Comparison of ENCODE assay signal across 9 cellular contexts in the genomic region with DNA sequence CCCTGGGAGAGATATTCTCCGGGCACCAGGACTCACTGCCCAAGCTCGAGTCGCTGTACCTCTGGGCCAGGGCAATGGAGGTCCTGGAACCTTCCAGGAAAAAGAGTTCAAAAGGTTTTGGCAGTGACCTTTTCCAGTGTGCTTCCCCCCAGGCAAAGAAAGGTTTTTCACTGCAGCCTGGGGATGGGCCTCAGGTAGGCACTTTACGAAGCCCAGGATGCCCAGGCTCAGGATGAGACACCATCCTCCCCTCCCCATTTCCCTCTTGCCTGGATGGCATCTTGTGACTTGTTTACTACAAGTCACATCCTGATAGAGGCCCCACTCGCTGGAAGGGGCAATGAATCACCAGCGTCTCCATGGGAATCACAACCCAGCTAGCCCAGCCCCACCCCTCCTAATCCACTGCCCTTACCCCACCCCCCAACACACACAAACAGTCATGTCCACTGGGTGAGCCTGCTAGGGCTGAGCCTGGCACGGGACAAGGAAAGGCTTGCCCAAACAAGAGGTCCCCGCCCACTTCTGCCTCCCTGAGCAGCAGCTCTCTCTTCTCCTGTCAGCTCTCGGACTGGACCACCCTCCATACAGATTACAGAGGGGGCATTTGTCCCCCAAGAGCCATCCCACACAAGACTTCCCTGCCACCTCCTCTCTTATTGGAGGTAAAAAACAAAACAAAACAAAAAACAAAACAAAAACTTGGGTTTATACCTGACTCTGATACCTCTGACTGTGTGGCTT.
DNase-seq lines count a peak whose midpoint lies in the region; ATAC-seq and TF ChIP-seq lines count a peak whose summit lies in the region.
"Had no signal": no experiment of that assay in that cellular context is flagged by ENCODE, and none has a peak within 500 bp of the region (broad histone marks: within the 10 kb centered on the region; RNA-seq: fewer than 3 reads in every experiment).

No MANE protein-coding gene starts in this region.

- peak; percentile 42 for DNase-seq in activated naive CD4-positive, alpha-beta T cell treated with anti-CD3 and anti-CD28 coated beads for 36 hours
- no peak for DNase-seq in activated naive CD4-positive, alpha-beta T cell treated with anti-CD3 and anti-CD28 coated beads, Interleukin-2, amount 50 U/mL, for 72 hours (ENCODE audit: low spot score in 2 of 2)
- DNase-seq in body of pancreas (peak; percentile 43 to 82 (median 61)), kidney tubule cell (ENCODE audit: low spot score) (peak; percentile 99), GM10248 (ENCODE audit: extremely low spot score) (no peak)
- no peak for DNase-seq in CD4-positive, alpha-beta T cell
- DNase-seq: NCI-H1105 had no signal

- H3K27ac Mint-ChIP-seq in activated naive CD4-positive, alpha-beta T cell treated with anti-CD3 and anti-CD28 coated beads for 36 hours: no peak overlapping the region
- H3K27ac Mint-ChIP-seq in activated naive CD4-positive, alpha-beta T cell treated with anti-CD3 and anti-CD28 coated beads, Interleukin-2, amount 50 U/mL, for 72 hours: peak overlapping the region in 1 of 2 donors; percentile 30
- H3K27ac Mint-ChIP-seq in CD4-positive, alpha-beta T cell: no peak overlapping the region

- H3K4me1 ChIP-seq in body of pancreas: peaks cover 29% of the 10 kb centered on the region
- no peaks in the 10 kb centered on the region for H3K4me1 ChIP-seq in urinary bladder (ENCODE audit: insufficient read depth)

- CTCF ChIA-PET in activated naive CD4-positive, alpha-beta T cell treated with anti-CD3 and anti-CD28 coated beads for 36 hours (lab: Charles Lee): no interaction called here
- CTCF ChIA-PET in GM10248 (lab: Yijun Ruan, JAX): interaction anchor here (1.5 to 4.4 kb wide), 3 partner anchors 8 to 44 kb away, joined by 3 to 33 read pairs (median 6); no protein-coding TSS in a partner anchor
- CTCF ChIA-PET in CD4-positive, alpha-beta T cell (lab: Charles Lee): no interaction called here

- POLR2A ChIA-PET in GM10248 (lab: Yijun Ruan, JAX): no interaction called here
- POLR2A ChIA-PET in CD4-positive, alpha-beta T cell (lab: Charles Lee): no interaction called here

- H3K27ac ChIP-seq in body of pancreas: peak overlapping the region; percentile 52 to 79 (median 64)
- H3K27ac ChIP-seq in urinary bladder (ENCODE audit: low read depth): peak overlapping the region; percentile 61
- H3K27ac ChIP-seq in CD4-positive, alpha-beta T cell (ENCODE audit: low read depth, low read length): no peak overlapping the region

- H3K9me3 Mint-ChIP-seq in activated naive CD4-positive, alpha-beta T cell treated with anti-CD3 and anti-CD28 coated beads for 36 hours: no peaks in the 10 kb centered on the region
- H3K9me3 Mint-ChIP-seq in activated naive CD4-positive, alpha-beta T cell treated with anti-CD3 and anti-CD28 coated beads, Interleukin-2, amount 50 U/mL, for 72 hours: peaks cover 0 to 5% of the 10 kb centered on the region in 2 donors
- H3K9me3 Mint-ChIP-seq in CD4-positive, alpha-beta T cell: no peaks in the 10 kb centered on the region

- no peaks in the 10 kb centered on the region for H3K27me3 Mint-ChIP-seq in activated naive CD4-positive, alpha-beta T cell treated with anti-CD3 and anti-CD28 coated beads for 36 hours (ENCODE audit: low read depth)
- H3K27me3 Mint-ChIP-seq in CD4-positive, alpha-beta T cell: no peaks in the 10 kb centered on the region

- no peak for ATAC-seq in activated naive CD4-positive, alpha-beta T cell treated with anti-CD3 and anti-CD28 coated beads, Interleukin-2, amount 50 U/mL, for 72 hours
- ATAC-seq in body of pancreas (peak; percentile 55), GM21619 (IDR thresholded peaks at IDR 0.05; ENCODE audit: unreplicated experiment) (no peak)
- no peak for ATAC-seq in CD4-positive, alpha-beta T cell (ENCODE audit: poor library complexity)

- H3K36me3 Mint-ChIP-seq in activated naive CD4-positive, alpha-beta T cell treated with anti-CD3 and anti-CD28 coated beads for 36 hours (ENCODE audit: low read depth): no peaks in the 10 kb centered on the region
- H3K36me3 Mint-ChIP-seq in activated naive CD4-positive, alpha-beta T cell treated with anti-CD3 and anti-CD28 coated beads, Interleukin-2, amount 50 U/mL, for 72 hours: no peaks in the 10 kb centered on the region
- H3K36me3 Mint-ChIP-seq in CD4-positive, alpha-beta T cell (ENCODE audit: low read depth): no peaks in the 10 kb centered on the region

- H3K9me3 ChIP-seq in body of pancreas: no peaks in the 10 kb centered on the region
- no peaks in the 10 kb centered on the region for H3K9me3 ChIP-seq in CD4-positive, alpha-beta T cell (ENCODE audit: control insufficient read depth, low read length)

- WGBS in body of pancreas, 2 donors: 66 to 69% methylated on average over 8 to 9 of the region's 9 CpGs
- 49% methylated on average over 9 of the region's 9 CpGs for WGBS in urinary bladder

- intact Hi-C loops in activated naive CD4-positive, alpha-beta T cell treated with anti-CD3 and anti-CD28 coated beads for 36 hours (cut with micrococcal nuclease): no loop called here
- intact Hi-C loops in body of pancreas (cut with DNase I): no loop called here
- intact Hi-C loops in CD4-positive, alpha-beta T cell (cut with DNase I, micrococcal nuclease): no loop called here

- H3K36me3 ChIP-seq in body of pancreas (replicated peaks in 1 of 2; ENCODE audit: insufficient read depth in 1 of 2, low read depth in 2 of 2) (no peaks in the 10 kb centered on the region), urinary bladder (ENCODE audit: insufficient read depth) (no peaks in the 10 kb centered on the region)

- no peak for TF ChIP-seq POLR2A in body of pancreas (IDR thresholded peaks at IDR 0.05)

- TF ChIP-seq CTCF in body of pancreas (IDR thresholded peaks at IDR 0.05): no peak
- no peak for TF ChIP-seq CTCF in GM10248 (IDR thresholded peaks at IDR 0.05; ENCODE audit: control extremely low read depth, extremely low read depth, low read depth, missing control alignments)
- no peak for TF ChIP-seq CTCF in CD4-positive, alpha-beta T cell (IDR thresholded peaks at IDR 0.05)

- H3K4me1 Mint-ChIP-seq in activated naive CD4-positive, alpha-beta T cell treated with anti-CD3 and anti-CD28 coated beads for 36 hours (ENCODE audit: low read depth): peaks cover 14% of the 10 kb centered on the region
- no peaks in the 10 kb centered on the region for H3K4me1 Mint-ChIP-seq in CD4-positive, alpha-beta T cell (ENCODE audit: low read depth)

- no peaks in the 10 kb centered on the region for H3K27me3 ChIP-seq in body of pancreas
- no peaks in the 10 kb centered on the region for H3K27me3 ChIP-seq in CD4-positive, alpha-beta T cell (ENCODE audit: control insufficient read depth, insufficient read depth, low read length)

- H3K4me3 ChIP-seq in body of pancreas: no peak overlapping the region
- H3K4me3 ChIP-seq in urinary bladder (ENCODE audit: low read depth, low read length): no peak overlapping the region

- no peak overlapping the region for H3K4me3 Mint-ChIP-seq in activated naive CD4-positive, alpha-beta T cell treated with anti-CD3 and anti-CD28 coated beads for 36 hours
- no peak overlapping the region for H3K4me3 Mint-ChIP-seq in CD4-positive, alpha-beta T cell

Comparison
In these comparisons a context has a peak if more than half of its experiments do, and no peak if none do; other contexts are left out.
1. DNase-seq: peak in activated naive CD4-positive, alpha-beta T cell treated with anti-CD3 and anti-CD28 coated beads for 36 hours (single experiment), body of pancreas (4 of 4) and kidney tubule cell (single experiment); none in activated naive CD4-positive, alpha-beta T cell treated with anti-CD3 and anti-CD28 coated beads, Interleukin-2, amount 50 U/mL, for 72 hours (0 of 2), GM10248 (single experiment) and CD4-positive, alpha-beta T cell (0 of 10).